In genomic region chr6:167589615-167589940, GRCh38 we compare ENCODE assay signal across 20 cellular contexts.
"Had no signal": no experiment of that assay in that cellular context is flagged by ENCODE, and none has a peak within 500 bp of the region (broad histone marks: within the 10 kb centered on the region; RNA-seq: fewer than 3 reads in every experiment).

No MANE protein-coding gene starts in this region.

- H3K4me3 ChIP-seq: ascending aorta, cardiac muscle cell, gastroesophageal sphincter, transverse colon, vagina had no signal

- ATAC-seq: activated CD4-positive, alpha-beta T cell treated with anti-CD3 and anti-CD28 coated beads for 36 hours; left lobe of liver had no signal

- H3K9me3 ChIP-seq: ascending aorta, gastroesophageal sphincter, transverse colon, vagina had no signal

- H3K27me3 ChIP-seq: ascending aorta, cardiac muscle cell, gastroesophageal sphincter, transverse colon, vagina had no signal

- DNase-seq: activated CD4-positive, alpha-beta T cell treated with anti-CD3 and anti-CD28 coated beads for 36 hours; activated CD4-positive, alpha-beta T cell treated with anti-CD3 and anti-CD28 coated beads, Interleukin-2, amount 50 U/mL, for 48 hours; activated CD4-positive, CD25-positive, alpha-beta regulatory T cell; activated CD8-positive, alpha-beta memory T cell treated with anti-CD3 and anti-CD28 coated beads, Interleukin-2, amount 50 U/mL, for 4 hours; activated gamma-delta T cell; activated naive CD4-positive, alpha-beta T cell treated with anti-CD3 and anti-CD28 coated beads, Interleukin-2, amount 10 ng/mL, durations not matched to agents 7 days and 5 days; activated naive CD8-positive, alpha-beta T cell treated with anti-CD3 and anti-CD28 coated beads, Interleukin-2, amount 10 ng/mL, durations not matched to agents 7 days and 5 days; activated T-cell treated with anti-CD3 and anti-CD28 coated beads, Interleukin-2, amount 50 U/mL, for 1 hour; hypothalamus; kidney glomerular epithelial cell; nucleus accumbens; stimulated activated CD4-positive, alpha-beta T cell treated with anti-CD3 and anti-CD28 coated beads, Interleukin-2, amount 100 ng/mL, for 48 hours; stimulated activated naive CD4-positive, alpha-beta T cell treated with Interleukin-2 at 50 U/mL for 16 hours; T-helper 1 cell; transverse colon had no signal

- H3K27ac ChIP-seq: ascending aorta, cardiac muscle cell, gastroesophageal sphincter, transverse colon, vagina had no signal

- H3K4me1 ChIP-seq: gastroesophageal sphincter, transverse colon, vagina had no signal

- H3K36me3 ChIP-seq: ascending aorta, cardiac muscle cell, gastroesophageal sphincter, transverse colon, vagina had no signal
